ENCODE assay signal across 11 cellular contexts in the genomic region with DNA sequence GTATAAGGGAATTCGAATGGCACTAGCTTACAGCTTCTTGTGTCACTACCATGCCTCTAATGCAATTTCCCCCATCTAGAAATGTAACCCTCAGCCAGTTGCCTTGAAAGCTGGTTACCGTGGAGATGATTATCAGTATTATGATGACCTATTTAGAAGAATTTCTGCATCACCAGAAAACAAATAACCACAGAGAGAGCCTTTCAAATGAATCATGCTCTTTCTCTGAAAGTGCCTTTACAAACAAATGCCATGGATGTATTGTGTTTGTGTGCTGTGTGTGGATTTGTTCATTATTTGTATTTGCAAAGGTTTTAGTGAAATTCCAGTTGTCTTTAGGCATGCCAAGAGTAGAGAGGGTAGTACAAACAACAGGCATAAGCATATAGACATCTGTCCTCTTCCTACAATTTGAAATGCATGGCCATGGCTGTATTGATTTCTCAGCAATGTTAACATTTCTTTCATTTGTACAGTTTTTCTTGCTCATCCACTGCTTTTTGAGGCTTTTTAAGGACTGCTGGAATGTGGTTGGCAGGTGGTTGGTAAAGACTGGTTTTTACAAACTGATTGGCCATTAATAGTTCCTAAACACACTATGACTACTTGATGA.
A peak's percentile ranks its signal among the peaks of the same experiment; 100 is the strongest.
DNase-seq lines count a peak whose midpoint lies in the region; FAIRE-seq and TF ChIP-seq lines count a peak whose summit lies in the region.
"Had no signal": no experiment of that assay in that cellular context is flagged by ENCODE, and none has a peak within 500 bp of the region (broad histone marks: within the 10 kb centered on the region; RNA-seq: fewer than 3 reads in every experiment).

No MANE protein-coding gene starts in this region.

- H3K4me2 ChIP-seq in H1 (ENCODE audit: insufficient read depth in 1 of 2, low read depth in 2 of 2, low read length in 2 of 2) (no peak overlapping the region), parathyroid adenoma (ENCODE audit: low read length) (peak overlapping the region; percentile 19)

- no peak overlapping the region for H3K4me3 Mint-ChIP-seq in activated T-cell treated with anti-CD3 and anti-CD28 coated beads, Interleukin-2, amount 50 U/mL, for 24 hours

- H2AK5ac ChIP-seq in H1 (ENCODE audit: low read depth, low read length), result no peak overlapping the region

- TF ChIP-seq RAD21 in H1 (IDR thresholded peaks at IDR 0.05 in 1 of 2, conservative IDR thresholded peaks at IDR 0.05 in 1 of 2; ENCODE audit: low read depth in 2 of 2, low read length in 2 of 2), result no peak

- no peak overlapping the region for H2AFZ ChIP-seq in H1 (ENCODE audit: low read length)
- H2AFZ ChIP-seq in parathyroid adenoma, result no peak overlapping the region

- H3K4me3 ChIP-seq in H1 (ENCODE audit: extremely low read depth in 1 of 4, insufficient read depth in 2 of 4, low read depth in 3 of 4, low read length in 4 of 4) (no peak overlapping the region), parathyroid adenoma (ENCODE audit: low read depth, low read length) (peak overlapping the region; percentile 28)

- H3K56ac ChIP-seq in H1 (replicated peaks; ENCODE audit: insufficient read length, low read depth, low read length), result no peak overlapping the region

- H4K5ac ChIP-seq in H1 (ENCODE audit: insufficient read length, low read depth, low read length), result no peak overlapping the region

- no peak overlapping the region for H3K14ac ChIP-seq in H1 (ENCODE audit: insufficient read length)

- H3K18ac ChIP-seq in H1 (ENCODE audit: extremely low read depth, low read length), result no peak overlapping the region

- H3K9ac ChIP-seq in H1 (replicated peaks in 1 of 4; ENCODE audit: extremely low read depth in 1 of 4, low read depth in 3 of 4, low read length in 3 of 4), result peak overlapping the region in 1 of 4 experiments; percentile 8; a peak in 1 of 7 replicates
- H3K9ac ChIP-seq in parathyroid adenoma, result no peak overlapping the region

- no peak overlapping the region for H2BK12ac ChIP-seq in H1 (ENCODE audit: low read depth, low read length)

- no peaks in the 10 kb centered on the region for H3K36me3 Mint-ChIP-seq in activated T-cell treated with anti-CD3 and anti-CD28 coated beads, Interleukin-2, amount 50 U/mL, for 24 hours (ENCODE audit: low read depth)

- H3K9me3 ChIP-seq in H1 (ENCODE audit: insufficient read depth in 2 of 2, low read depth in 1 of 2, low read length in 1 of 2), result no peaks in the 10 kb centered on the region
- H3K9me3 ChIP-seq in parathyroid adenoma (ENCODE audit: control insufficient read depth, low read length), result no peaks in the 10 kb centered on the region

- H2BK5ac ChIP-seq in H1 (ENCODE audit: low read depth, low read length), result no peak overlapping the region

- WGBS in H1 (ENCODE audit: extremely low coverage in 1 of 2, insufficient coverage in 1 of 2, insufficient read length in 1 of 2, insufficient replicate concordance in 2 of 2, low coverage in 1 of 2, low lambda C conversion rate in 2 of 2, missing lambda C conversion rate in 1 of 2), 2 experiments, result 84% methylated on average over 2 of the region's 2 CpGs; no CpG with 5 or more reads in 1 of the 2 experiments

- H4K91ac ChIP-seq in H1 (replicated peaks; ENCODE audit: insufficient read length, low read length), result no peak overlapping the region

- H3K27me3 Mint-ChIP-seq in activated T-cell treated with anti-CD3 and anti-CD28 coated beads, Interleukin-2, amount 50 U/mL, for 24 hours, result no peaks in the 10 kb centered on the region

- H3K4me1 Mint-ChIP-seq in activated T-cell treated with anti-CD3 and anti-CD28 coated beads, Interleukin-2, amount 50 U/mL, for 24 hours (ENCODE audit: low read depth), result no peaks in the 10 kb centered on the region

- peak; percentile 13 for FAIRE-seq in H1 (lab: Jason Lieb, UNC)

- H3K27me3 ChIP-seq in H1 (replicated peaks in 1 of 4; ENCODE audit: control insufficient read depth in 3 of 4, extremely low read depth in 1 of 4, insufficient read depth in 3 of 4, low read length in 3 of 4) (no peaks in the 10 kb centered on the region), parathyroid adenoma (ENCODE audit: control insufficient read depth, insufficient read depth, low read length) (no peaks in the 10 kb centered on the region)

- CTCF ChIA-PET in H1 (lab: Charles Lee; ENCODE audit: partially characterized antibody), result no interaction called here

- no peak for TF ChIP-seq POLR2A in H1 (IDR thresholded peaks at IDR 0.05; ENCODE audit: control extremely low read depth in 1 of 2, low read depth in 2 of 2, low read length in 2 of 2)

- no peaks in the 10 kb centered on the region for H3K36me3 ChIP-seq in H1 (ENCODE audit: control insufficient read depth in 2 of 4, insufficient read depth in 4 of 4, low read length in 3 of 4)
- no peaks in the 10 kb centered on the region for H3K36me3 ChIP-seq in parathyroid adenoma (ENCODE audit: control insufficient read depth, insufficient read depth, low read length)

- H2BK15ac ChIP-seq in H1 (ENCODE audit: low read length), result no peak overlapping the region

- H4K8ac ChIP-seq in H1 (ENCODE audit: extremely low read depth, insufficient read depth, low read length), result no peak overlapping the region

- H3K23me2 ChIP-seq in H1 (ENCODE audit: low read depth, low read length), result no peaks in the 10 kb centered on the region

- no peaks in the 10 kb centered on the region for H3K79me1 ChIP-seq in H1 (ENCODE audit: low read depth, low read length)

- H2BK120ac ChIP-seq in H1 (replicated peaks; ENCODE audit: low read depth, low read length), result no peak overlapping the region

- no peak overlapping the region for H3K27ac Mint-ChIP-seq in activated T-cell treated with anti-CD3 and anti-CD28 coated beads, Interleukin-2, amount 50 U/mL, for 24 hours

- H3K4me1 ChIP-seq in H1 (replicated peaks in 1 of 4; ENCODE audit: control insufficient read depth in 3 of 4, insufficient read depth in 4 of 4, low read length in 3 of 4), result peaks cover 0 to 5% (median 3%) of the 10 kb centered on the region in 4 experiments; a peak in 3 of 7 replicates
- H3K4me1 ChIP-seq in parathyroid adenoma, result peaks cover 54% of the 10 kb centered on the region

- H3K27ac ChIP-seq in H1 (ENCODE audit: low read depth, low read length) (no peak overlapping the region), parathyroid adenoma (peak overlapping the region; percentile 92)

- DNase-seq in EL (peak; percentile 93), NCI-H748 treated with DMSO at 0.1 percent for 48 hours (lab: John Stamatoyannopoulos, UW) (peak; percentile 12), H1 (ENCODE audit: low read depth in 1 of 2, low spot score in 2 of 2) (no peak), NCI-H524 (lab: John Stamatoyannopoulos, UW) (no peak), GM19240 (ENCODE audit: insufficient read length, low spot score) (no peak), NCI-H2171 (lab: John Stamatoyannopoulos, UW) (no peak)
- DNase-seq in activated T-cell treated with anti-CD3 and anti-CD28 coated beads, Interleukin-2, amount 50 U/mL, for 24 hours, result no peak
- DNase-seq: activated CD4-positive, alpha-beta T cell treated with anti-CD3 and anti-CD28 coated beads for 48 hours; H7; NCI-H1092 treated with DMSO at 0.1 percent for 48 hours had no signal

- no peak for TF ChIP-seq EP300 in H1 (IDR thresholded peaks at IDR 0.05; ENCODE audit: borderline replicate concordance in 1 of 2, low read depth in 2 of 2, low read length in 2 of 2)

- no peak for TF ChIP-seq CTCF in H1 (IDR thresholded peaks at IDR 0.05; ENCODE audit: control extremely low read depth in 1 of 3, insufficient read depth in 1 of 3, low read depth in 1 of 3, low read length in 3 of 3)
- no peak for TF ChIP-seq CTCF in parathyroid adenoma (IDR thresholded peaks at IDR 0.05)

- H3K79me2 ChIP-seq in H1 (ENCODE audit: control insufficient read depth in 1 of 2, insufficient read depth in 2 of 2, low read length in 2 of 2), result no peaks in the 10 kb centered on the region
- H3K79me2 ChIP-seq in parathyroid adenoma, result no peaks in the 10 kb centered on the region

- no peaks in the 10 kb centered on the region for H3K9me3 Mint-ChIP-seq in activated T-cell treated with anti-CD3 and anti-CD28 coated beads, Interleukin-2, amount 50 U/mL, for 24 hours

- H2BK20ac ChIP-seq in H1 (ENCODE audit: low read length), result no peak overlapping the region

- no peaks in the 10 kb centered on the region for H4K20me1 ChIP-seq in H1 (replicated peaks in 1 of 2; ENCODE audit: control insufficient read depth in 1 of 2, insufficient read depth in 2 of 2, low read length in 2 of 2)

- no peak overlapping the region for H3K23ac ChIP-seq in H1 (ENCODE audit: insufficient read length)

- no peak overlapping the region for H3K4ac ChIP-seq in H1 (replicated peaks; ENCODE audit: insufficient read length, low read depth, low read length)

- POLR2A ChIA-PET in H1 (lab: Charles Lee; ENCODE audit: partially characterized antibody), result no interaction called here

TF ChIP-seq in H1, 55 proteins besides CTCF, POLR2A, EP300 and RAD21:
- no peak for TF ChIP-seq RXRA (IDR thresholded peaks at IDR 0.05; ENCODE audit: insufficient read depth, low read depth, low read length)
- TF ChIP-seq SAP30 (IDR thresholded peaks at IDR 0.05; ENCODE audit: insufficient read depth, insufficient replicate concordance, low read length), result no peak
- TF ChIP-seq YY1 (IDR thresholded peaks at IDR 0.05; ENCODE audit: low read depth, low read length), result no peak
- TF ChIP-seq CEBPB (IDR thresholded peaks at IDR 0.05; ENCODE audit: low read depth, low read length), result no peak
- TF ChIP-seq HDAC2 (IDR thresholded peaks at IDR 0.05; ENCODE audit: borderline replicate concordance in 1 of 2, low read depth in 2 of 2, low read length in 2 of 2), result no peak
- no peak for TF ChIP-seq SRF (IDR thresholded peaks at IDR 0.05; ENCODE audit: low read depth, low read length)
- no peak for TF ChIP-seq TEAD4 (IDR thresholded peaks at IDR 0.05; ENCODE audit: low read depth, low read length)
- TF ChIP-seq HDAC6 (IDR thresholded peaks at IDR 0.05; ENCODE audit: low read depth, low read length), result no peak
- no peak for TF ChIP-seq SIRT6 (IDR thresholded peaks at IDR 0.05; ENCODE audit: low read length)

Comparison
In these comparisons a context has a peak if more than half of its experiments do, and no peak if none do; other contexts are left out.
1. DNase-seq: peak in EL (single experiment) and NCI-H748 treated with DMSO at 0.1 percent for 48 hours (single experiment); none in H1 (0 of 2), NCI-H524 (0 of 2), GM19240 (single experiment), NCI-H2171 (single experiment) and activated T-cell treated with anti-CD3 and anti-CD28 coated beads, Interleukin-2, amount 50 U/mL, for 24 hours (single experiment).